In genomic region chr9:20994486-20994885, GRCh38 we compare ENCODE assay signal across 28 cellular contexts. TPM values are rescaled to one million over a fixed set of nuclear protein-coding genes. Genes with fewer than 3 reads are reported as not detected.
DNase-seq lines count a peak whose midpoint lies in the region; ATAC-seq, FAIRE-seq and TF ChIP-seq lines count a peak whose summit lies in the region.
"Had no signal": no experiment of that assay in that cellular context is flagged by ENCODE, and none has a peak within 500 bp of the region (broad histone marks: within the 10 kb centered on the region; RNA-seq: fewer than 3 reads in every experiment).

No MANE protein-coding gene starts in this region.

- DNase-seq in CD4-positive, CD25-positive, alpha-beta regulatory T cell: no peak
- peak; percentile 59 for DNase-seq in HEK293T (ENCODE audit: extremely low spot score)
- DNase-seq in GM12878 (ENCODE audit: low read depth, low spot score): no peak
- DNase-seq in skeletal muscle cell (ENCODE audit: low read depth): peak; percentile 14
- DNase-seq in COLO668 (lab: John Stamatoyannopoulos, UW; ENCODE audit: unreplicated experiment): no peak
- DNase-seq: Calu3; CD4-positive, alpha-beta T cell; DMS153; H7; NCI-H1105 treated with DMSO at 0.1 percent for 48 hours; NCI-H2081; NCI-H2171; NCI-H345; NCI-H524; NCI-H774; NK-92 treated with Interleukin-12 subunit alpha and Interleukin-12 subunit beta, amount 100 ng/mL, for 24 hours; SIG-M5; T-cell had no signal

- no peaks in the 10 kb centered on the region for H3K9me3 Mint-ChIP-seq in CD4-positive, CD25-positive, alpha-beta regulatory T cell
- H3K9me3 Mint-ChIP-seq: CD4-positive, alpha-beta T cell; T-cell had no signal

- BruUV-seq in GM12878 (replicated peaks; lab: Mats Ljungman, UMichigan): no TSS peak

- no peak for TF ChIP-seq CTCF in GM12878 (IDR thresholded peaks at IDR 0.05 in 2 of 3, conservative IDR thresholded peaks at IDR 0.05 in 1 of 3; ENCODE audit: control insufficient read depth in 2 of 3, extremely low read depth in 1 of 3, insufficient read depth in 1 of 3, low read depth in 3 of 3, low read length in 3 of 3)

- H4K20me1 ChIP-seq in GM12878 (ENCODE audit: control insufficient read depth, insufficient read depth): no peaks in the 10 kb centered on the region

- H3K27me3 ChIP-seq in CD4-positive, CD25-positive, alpha-beta regulatory T cell (ENCODE audit: control insufficient read depth, insufficient read depth, low read length): no peaks in the 10 kb centered on the region
- H3K27me3 ChIP-seq in GM12878 (replicated peaks in 1 of 2; ENCODE audit: control insufficient read depth in 2 of 2, insufficient read depth in 2 of 2, low read length in 1 of 2): no peaks in the 10 kb centered on the region

- CTCF ChIA-PET in HEK293T (lab: Yijun Ruan, JAX): no interaction called here
- CTCF ChIA-PET in GM12878 (lab: Yijun Ruan, JAX): interaction anchor here (0.5 to 1.6 kb wide), 2 partner anchors 53 to 341 kb away, joined by 3 to 5 read pairs; partner anchors contain the start of gene KLHL9

- H3K4me3 ChIP-seq in CD4-positive, CD25-positive, alpha-beta regulatory T cell (ENCODE audit: low read depth, low read length): no peak overlapping the region
- H3K4me3 ChIP-seq in GM12878 (no peak overlapping the region), skeletal muscle cell (ENCODE audit: low read depth, low read length) (no peak overlapping the region)
- H3K4me3 ChIP-seq: K562 had no signal

- intact Hi-C loops in GM12878 (cut with micrococcal nuclease; ENCODE audit: unreplicated experiment): no loop called here

- SMC1A ChIA-PET in GM12878 (lab: Charles Lee; ENCODE audit: uncharacterized antibody, unreplicated experiment): interaction anchor here (1.6 to 3.2 kb wide), 3 partner anchors 11 to 116 kb away, joined by 4 to 17 read pairs (median 8); no protein-coding TSS in a partner anchor

- no peak overlapping the region for H3K27ac ChIP-seq in CD4-positive, CD25-positive, alpha-beta regulatory T cell (ENCODE audit: insufficient read depth, low read length, poor library complexity, severe bottlenecking)
- no peak overlapping the region for H3K27ac ChIP-seq in GM12878 (ENCODE audit: control insufficient read depth, insufficient read depth)
- H3K27ac ChIP-seq: HL-60 had no signal

- H3K36me3 ChIP-seq in CD4-positive, CD25-positive, alpha-beta regulatory T cell (ENCODE audit: control insufficient read depth, insufficient read depth, low read length): peaks cover 8% of the 10 kb centered on the region
- peaks cover 7 to 19% of the 10 kb centered on the region in 2 experiments for H3K36me3 ChIP-seq in GM12878 (ENCODE audit: control insufficient read depth in 2 of 2, insufficient read depth in 2 of 2, low read length in 1 of 2)

- peak overlapping the region in 2 of 3 donors; percentile 50 to 66 for H3K27ac Mint-ChIP-seq in CD4-positive, CD25-positive, alpha-beta regulatory T cell
- H3K27ac Mint-ChIP-seq: CD4-positive, alpha-beta T cell had no signal

- no peak for ATAC-seq in CD4-positive, CD25-positive, alpha-beta regulatory T cell (ENCODE audit: low read depth in 2 of 2)
- ATAC-seq in GM12878: no peak
- no peak for ATAC-seq in GM21390 (IDR thresholded peaks at IDR 0.05; ENCODE audit: unreplicated experiment)
- ATAC-seq in HG02642 (IDR thresholded peaks at IDR 0.05; ENCODE audit: poor library complexity, unreplicated experiment): no peak
- ATAC-seq: HepG2, K562, Panc1, SK-N-SH treated with all-trans-retinoic acid at 6 μM for 48 hours, T-cell had no signal

- H3K9ac ChIP-seq in GM12878 (ENCODE audit: control insufficient read depth, insufficient read depth, low read length): no peak overlapping the region

- RAD21 ChIA-PET in GM12878 (lab: Charles Lee; ENCODE audit: unreplicated experiment): interaction anchor here (1.0 to 3.0 kb wide), 2 partner anchors 14 to 36 kb away, joined by 3 to 14 read pairs; no protein-coding TSS in a partner anchor

- H3K4me1 Mint-ChIP-seq in CD4-positive, CD25-positive, alpha-beta regulatory T cell: peaks cover 13 to 41% (median 28%) of the 10 kb centered on the region in 4 donors

- in situ Hi-C loops in GM12878 (cut with MboI): no loop called here

- H3K4me2 ChIP-seq in GM12878 (ENCODE audit: control insufficient read depth, insufficient read depth): no peak overlapping the region

- TF ChIP-seq EP300 in GM12878 (IDR thresholded peaks at IDR 0.05; ENCODE audit: borderline replicate concordance in 1 of 2, control insufficient read depth in 1 of 2, low read depth in 2 of 2, low read length in 2 of 2): no peak

- no peak for TF ChIP-seq POLR2A in GM12878 (IDR thresholded peaks at IDR 0.05; ENCODE audit: low read depth, low read length)

- H3K36me3 Mint-ChIP-seq in CD4-positive, CD25-positive, alpha-beta regulatory T cell: peaks cover 40% of the 10 kb centered on the region

- H3K9me3 ChIP-seq in CD4-positive, CD25-positive, alpha-beta regulatory T cell (ENCODE audit: control insufficient read depth in 2 of 2, low read length in 2 of 2): no peaks in the 10 kb centered on the region
- H3K9me3 ChIP-seq in GM12878 (replicated peaks; ENCODE audit: control insufficient read depth, insufficient read depth, low read length): no peaks in the 10 kb centered on the region; the same call in 2 of the 3 replicates

- whole genome bisulfite sequencing in GM12878 (ENCODE audit: insufficient coverage, insufficient replicate concordance, low lambda C conversion rate, missing lambda C conversion rate): 82% methylated on average over 3 of the region's 3 CpGs

- no peaks in the 10 kb centered on the region for H3K79me2 ChIP-seq in GM12878 (ENCODE audit: control insufficient read depth, insufficient read depth, low read length)

- FAIRE-seq in GM12878 (lab: Jason Lieb, UNC): no peak
- FAIRE-seq: G401.6, HepG2, K562 had no signal

- POLR2A ChIA-PET in HEK293T (lab: Yijun Ruan, JAX) (no interaction called here), GM12878 (lab: Charles Lee) (interaction anchor here (1.1 to 1.6 kb wide), 2 partner anchors 13 to 19 kb away, joined by 4 to 5 read pairs; no protein-coding TSS in a partner anchor)

- TF ChIP-seq RAD21 in GM12878 (IDR thresholded peaks at IDR 0.05; ENCODE audit: insufficient read depth, low read depth, low read length): no peak

- no peak overlapping the region for H3K4me3 Mint-ChIP-seq in CD4-positive, CD25-positive, alpha-beta regulatory T cell
- H3K4me3 Mint-ChIP-seq: CD4-positive, alpha-beta T cell; T-cell had no signal

- peaks cover 20% of the 10 kb centered on the region for H3K4me1 ChIP-seq in CD4-positive, CD25-positive, alpha-beta regulatory T cell (ENCODE audit: control insufficient read depth, insufficient read depth, low read length, poor library complexity, severe bottlenecking)
- peaks cover 18% of the 10 kb centered on the region for H3K4me1 ChIP-seq in GM12878 (ENCODE audit: control insufficient read depth, insufficient read depth, low read length)

- no peak overlapping the region for H2AFZ ChIP-seq in GM12878 (ENCODE audit: control insufficient read depth, low read depth, low read length)

- H3K27me3 Mint-ChIP-seq in CD4-positive, CD25-positive, alpha-beta regulatory T cell: no peaks in the 10 kb centered on the region
- H3K27me3 Mint-ChIP-seq: CD4-positive, alpha-beta T cell; T-cell had no signal

TF ChIP-seq in HEK293T, 16 proteins besides CTCF, POLR2A, EP300 and RAD21 (continues in another document):
- no peak for TF ChIP-seq ZNF384 (IDR thresholded peaks at IDR 0.05)
- no peak for TF ChIP-seq FOXM1 (IDR thresholded peaks at IDR 0.05; ENCODE audit: borderline replicate concordance)
- TF ChIP-seq ARNT (IDR thresholded peaks at IDR 0.05): no peak
- TF ChIP-seq BHLHE40 (IDR thresholded peaks at IDR 0.05; ENCODE audit: borderline replicate concordance): no peak
- no peak for TF ChIP-seq FOXK2 (IDR thresholded peaks at IDR 0.05)
- no peak for TF ChIP-seq CTBP1 (IDR thresholded peaks at IDR 0.05; ENCODE audit: borderline replicate concordance)
- no peak for TF ChIP-seq HDGF (IDR thresholded peaks at IDR 0.05; ENCODE audit: borderline replicate concordance)
- no peak for TF ChIP-seq SUZ12 (IDR thresholded peaks at IDR 0.05)
- no peak for TF ChIP-seq L3MBTL2 (conservative IDR thresholded peaks at IDR 0.05)

TF ChIP-seq in GM12878, 131 proteins besides CTCF, POLR2A, EP300 and RAD21 (continues in another document):
- TF ChIP-seq HCFC1 (IDR thresholded peaks at IDR 0.05; ENCODE audit: low read length): no peak
- peak; percentile 69 for TF ChIP-seq RUNX3 (IDR thresholded peaks at IDR 0.05; ENCODE audit: low read length)

RNA-seq across cellular contexts. Expression of gene HACD4, which starts 37.0 kb away (rescaled TPM):
- 12.0 TPM for total RNA-seq in CD4-positive, CD25-positive, alpha-beta regulatory T cell
- 10 to 100 TPM in 1 of 4 donors, 1 to 10 TPM in 3; 8.2 to 11.9 (median 9.4) TPM for polyA plus RNA-seq in CD4-positive, CD25-positive, alpha-beta regulatory T cell
- total RNA-seq in GM12878 (2013; cell fraction: nucleolus; rRNA removed): 30.8 and 33.4 TPM in 2 replicates
- 7.5 and 9.5 TPM in 2 replicates for total RNA-seq in GM12878 (2014; rRNA removed)
- total RNA-seq in GM12878 (2014; rRNA removed; fragmentation: Illumina TruSeq; extraction: Trizol): 7.1 and 7.2 TPM in 2 replicates
- total RNA-seq in GM12878 (2021): 5.1 and 5.8 TPM in 2 replicates
- polyA plus RNA-seq in GM12878 (2011; ENCODE audit: low read depth): 2.5 TPM
- polyA plus RNA-seq in GM12878 (2011; rRNA removed): 7.6 and 10.8 TPM in 2 replicates
- 3.2 and 3.7 TPM in 2 replicates for polyA plus RNA-seq in GM12878 (2011; cell fraction: cytosol; rRNA removed)
- polyA plus RNA-seq in GM12878 (2011; cell fraction: nucleus; rRNA removed): 3.6 and 4.5 TPM in 2 replicates
- polyA plus RNA-seq in GM12878 (2012): 4.4 and 4.5 TPM in 2 replicates
- polyA plus RNA-seq in GM12878 (2014; fragmentation: Illumina TruSeq; extraction: Trizol): 7.1 and 10.3 TPM in 2 replicates
- polyA plus RNA-seq in GM12878 (2014; fragmentation: Nextera tagmentation; extraction: Ambion mirVana): 1 to 10 TPM; 3.2 to 3.3 TPM
- polyA plus RNA-seq in GM12878 (2014; rRNA removed): 4.2 and 5.5 TPM in 2 replicates
- polyA plus RNA-seq in GM12878 (2016; fragmentation: Nextera tagmentation; extraction: Ambion mirVana): 1 to 10 TPM; 4.7 to 4.8 TPM
- polyA minus RNA-seq in GM12878 (2011; rRNA and poly(A)+ RNA removed): 7.9 and 8.6 TPM in 2 replicates
- polyA minus RNA-seq in GM12878 (2011; cell fraction: cytosol; rRNA and poly(A)+ RNA removed): 1.3 and 1.9 TPM in 2 replicates
- polyA minus RNA-seq in GM12878 (2011; cell fraction: nucleus; rRNA and poly(A)+ RNA removed): 6.4 and 7.6 TPM in 2 replicates
- total RNA-seq: A172, HepG2, HT-29 had no signal
- polyA plus RNA-seq: HepG2, K562 had no signal

Comparison
In these comparisons a context has a peak if more than half of its experiments do, and no peak if none do; other contexts are left out.
1. DNase-seq: peak in HEK293T (single experiment) and skeletal muscle cell (single experiment); none in CD4-positive, CD25-positive, alpha-beta regulatory T cell (0 of 3), GM12878 (single experiment) and COLO668 (single experiment).